In the genomic region with DNA sequence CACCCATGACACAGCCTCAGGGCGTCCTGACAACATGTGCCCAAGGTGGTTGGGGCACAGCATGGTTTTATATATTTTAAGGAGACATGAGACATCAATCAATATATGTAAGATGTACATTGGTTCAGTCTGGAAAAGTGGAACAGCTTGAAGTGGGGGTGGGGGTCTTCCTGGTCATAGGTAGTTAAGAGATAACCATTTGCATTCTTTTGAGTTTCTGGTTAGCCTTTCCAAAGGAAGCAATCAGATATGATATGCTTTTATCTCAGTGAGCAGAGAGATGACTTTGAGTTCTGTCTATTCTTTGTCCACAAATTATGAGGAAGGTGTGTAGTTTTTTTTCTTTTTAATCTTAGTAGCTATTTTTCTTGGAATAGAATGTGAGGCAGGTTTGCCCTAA, we compare ENCODE assay signal across 1 cellular context.
A peak's percentile ranks its signal among the peaks of the same experiment; 100 is the strongest.
TF ChIP-seq lines count a peak whose summit lies in the region.

No MANE protein-coding gene starts in this region.

TF ChIP-seq in K562, 482 proteins besides CTCF, POLR2A, EP300 and RAD21 (continued from another document and continues in another):
- TF ChIP-seq, protein P1, sequence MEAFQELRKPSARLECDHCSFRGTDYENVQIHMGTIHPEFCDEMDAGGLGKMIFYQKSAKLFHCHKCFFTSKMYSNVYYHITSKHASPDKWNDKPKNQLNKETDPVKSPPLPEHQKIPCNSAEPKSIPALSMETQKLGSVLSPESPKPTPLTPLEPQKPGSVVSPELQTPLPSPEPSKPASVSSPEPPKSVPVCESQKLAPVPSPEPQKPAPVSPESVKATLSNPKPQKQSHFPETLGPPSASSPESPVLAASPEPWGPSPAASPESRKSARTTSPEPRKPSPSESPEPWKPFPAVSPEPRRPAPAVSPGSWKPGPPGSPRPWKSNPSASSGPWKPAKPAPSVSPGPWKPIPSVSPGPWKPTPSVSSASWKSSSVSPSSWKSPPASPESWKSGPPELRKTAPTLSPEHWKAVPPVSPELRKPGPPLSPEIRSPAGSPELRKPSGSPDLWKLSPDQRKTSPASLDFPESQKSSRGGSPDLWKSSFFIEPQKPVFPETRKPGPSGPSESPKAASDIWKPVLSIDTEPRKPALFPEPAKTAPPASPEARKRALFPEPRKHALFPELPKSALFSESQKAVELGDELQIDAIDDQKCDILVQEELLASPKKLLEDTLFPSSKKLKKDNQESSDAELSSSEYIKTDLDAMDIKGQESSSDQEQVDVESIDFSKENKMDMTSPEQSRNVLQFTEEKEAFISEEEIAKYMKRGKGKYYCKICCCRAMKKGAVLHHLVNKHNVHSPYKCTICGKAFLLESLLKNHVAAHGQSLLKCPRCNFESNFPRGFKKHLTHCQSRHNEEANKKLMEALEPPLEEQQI (IDR thresholded peaks at IDR 0.05): no peak
- TF ChIP-seq ASH1L (IDR thresholded peaks at IDR 0.05; ENCODE audit: borderline replicate concordance, low read depth, partially characterized antibody) (no peak), ZNF212 (CRISPR knock-in tag; IDR thresholded peaks at IDR 0.05) (no peak), ZNF551 (CRISPR knock-in tag; IDR thresholded peaks at IDR 0.05) (no peak), EP400 (IDR thresholded peaks at IDR 0.05) (no peak), HSF4 (CRISPR knock-in tag; IDR thresholded peaks at IDR 0.05; ENCODE audit: borderline replicate concordance) (no peak), MEIS2 (IDR thresholded peaks at IDR 0.05; ENCODE audit: partially characterized antibody) (peak; percentile 9), SMARCE1 (IDR thresholded peaks at IDR 0.05) (peak; percentile 48; the same call in 1 of the 2 replicates), ZNF583 (CRISPR knock-in tag; IDR thresholded peaks at IDR 0.05) (no peak), BCOR (IDR thresholded peaks at IDR 0.05) (no peak), E2F3 (CRISPR knock-in tag; IDR thresholded peaks at IDR 0.05) (no peak), HDAC8 (tag; IDR thresholded peaks at IDR 0.05) (no peak), ZFP30 (CRISPR knock-in tag; IDR thresholded peaks at IDR 0.05; ENCODE audit: borderline replicate concordance) (no peak), ZBTB8A (IDR thresholded peaks at IDR 0.05; ENCODE audit: partially characterized antibody) (no peak), HIVEP1 (CRISPR knock-in tag; IDR thresholded peaks at IDR 0.05) (no peak), SOX6 (IDR thresholded peaks at IDR 0.05) (peak; percentile 73), GABPA (tag; conservative IDR thresholded peaks at IDR 0.05; ENCODE audit: low read depth) (no peak), HLTF (IDR thresholded peaks at IDR 0.05) (no peak), ARID1B (IDR thresholded peaks at IDR 0.05) (peak; percentile 84), IRF2 (CRISPR knock-in tag; IDR thresholded peaks at IDR 0.05) (no peak), TAF9B (IDR thresholded peaks at IDR 0.05; ENCODE audit: partially characterized antibody) (no peak), ETV5 (CRISPR knock-in tag; IDR thresholded peaks at IDR 0.05; ENCODE audit: low read depth) (no peak), NFRKB (IDR thresholded peaks at IDR 0.05; ENCODE audit: low read depth) (no peak), DPF2 (IDR thresholded peaks at IDR 0.05) (peak; percentile 67), BDP1 (IDR thresholded peaks at IDR 0.05; ENCODE audit: insufficient read depth, insufficient read length) (no peak), NR4A1 (CRISPR knock-in tag; IDR thresholded peaks at IDR 0.05) (no peak), NR4A1 (tag; IDR thresholded peaks at IDR 0.05) (no peak), ATF7 (IDR thresholded peaks at IDR 0.05) (no peak), RUNX1 (IDR thresholded peaks at IDR 0.05; ENCODE audit: low read depth) (no peak), MEF2D (tag; conservative IDR thresholded peaks at IDR 0.05; ENCODE audit: low read depth) (no peak), SMC3 (conservative IDR thresholded peaks at IDR 0.05; ENCODE audit: insufficient read depth, low read depth, low read length) (no peak), CEBPB (tag; IDR thresholded peaks at IDR 0.05) (no peak), ZNF146 (CRISPR knock-in tag; IDR thresholded peaks at IDR 0.05; ENCODE audit: unreplicated experiment) (no peak), ERF (CRISPR knock-in tag; IDR thresholded peaks at IDR 0.05) (no peak), KDM1A (IDR thresholded peaks at IDR 0.05) (0 out of 4 replicates have a peak, but pooled peaks of 1 of the 2 experiments have one; percentile 6), CBX8 (IDR thresholded peaks at IDR 0.05; ENCODE audit: borderline replicate concordance, extremely low read depth, low read depth, low read length, poor library complexity, severe bottlenecking) (no peak), ZNF224 (CRISPR knock-in tag; IDR thresholded peaks at IDR 0.05) (no peak), YBX1 (IDR thresholded peaks at IDR 0.05) (no peak), ADNP (tag; IDR thresholded peaks at IDR 0.05) (peak; percentile 59; the same call in 1 of the 2 replicates), PYGO2 (tag; IDR thresholded peaks at IDR 0.05) (no peak), ZNF24 (IDR thresholded peaks at IDR 0.05) (no peak), ZNF316 (IDR thresholded peaks at IDR 0.05) (no peak), SIN3A (IDR thresholded peaks at IDR 0.05; ENCODE audit: borderline replicate concordance in 2 of 2, control insufficient read depth in 1 of 2, low read depth in 2 of 2, low read length in 2 of 2) (no peak), ZBTB1 (CRISPR knock-in tag; IDR thresholded peaks at IDR 0.05; ENCODE audit: borderline replicate concordance, low read depth) (no peak), NEUROD1 (IDR thresholded peaks at IDR 0.05; ENCODE audit: borderline replicate concordance, low read depth, low read length, partially characterized antibody) (no peak), ESRRA (IDR thresholded peaks at IDR 0.05; ENCODE audit: borderline replicate concordance, low read depth) (peak; percentile 6; the same call in 1 of the 2 replicates), ZNF586 (CRISPR knock-in tag; conservative IDR thresholded peaks at IDR 0.05) (no peak), ZNF121 (CRISPR knock-in tag; conservative IDR thresholded peaks at IDR 0.05) (no peak), IFI16 (CRISPR knock-in tag; IDR thresholded peaks at IDR 0.05) (no peak), SIN3B (IDR thresholded peaks at IDR 0.05; ENCODE audit: low read depth) (no peak)
- TF ChIP-seq, protein P2, sequence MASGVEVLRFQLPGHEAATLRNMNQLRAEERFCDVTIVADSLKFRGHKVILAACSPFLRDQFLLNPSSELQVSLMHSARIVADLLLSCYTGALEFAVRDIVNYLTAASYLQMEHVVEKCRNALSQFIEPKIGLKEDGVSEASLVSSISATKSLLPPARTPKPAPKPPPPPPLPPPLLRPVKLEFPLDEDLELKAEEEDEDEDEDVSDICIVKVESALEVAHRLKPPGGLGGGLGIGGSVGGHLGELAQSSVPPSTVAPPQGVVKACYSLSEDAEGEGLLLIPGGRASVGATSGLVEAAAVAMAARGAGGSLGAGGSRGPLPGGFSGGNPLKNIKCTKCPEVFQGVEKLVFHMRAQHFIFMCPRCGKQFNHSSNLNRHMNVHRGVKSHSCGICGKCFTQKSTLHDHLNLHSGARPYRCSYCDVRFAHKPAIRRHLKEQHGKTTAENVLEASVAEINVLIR (CRISPR knock-in tag; IDR thresholded peaks at IDR 0.05): no peak
- TF ChIP-seq, protein P3, sequence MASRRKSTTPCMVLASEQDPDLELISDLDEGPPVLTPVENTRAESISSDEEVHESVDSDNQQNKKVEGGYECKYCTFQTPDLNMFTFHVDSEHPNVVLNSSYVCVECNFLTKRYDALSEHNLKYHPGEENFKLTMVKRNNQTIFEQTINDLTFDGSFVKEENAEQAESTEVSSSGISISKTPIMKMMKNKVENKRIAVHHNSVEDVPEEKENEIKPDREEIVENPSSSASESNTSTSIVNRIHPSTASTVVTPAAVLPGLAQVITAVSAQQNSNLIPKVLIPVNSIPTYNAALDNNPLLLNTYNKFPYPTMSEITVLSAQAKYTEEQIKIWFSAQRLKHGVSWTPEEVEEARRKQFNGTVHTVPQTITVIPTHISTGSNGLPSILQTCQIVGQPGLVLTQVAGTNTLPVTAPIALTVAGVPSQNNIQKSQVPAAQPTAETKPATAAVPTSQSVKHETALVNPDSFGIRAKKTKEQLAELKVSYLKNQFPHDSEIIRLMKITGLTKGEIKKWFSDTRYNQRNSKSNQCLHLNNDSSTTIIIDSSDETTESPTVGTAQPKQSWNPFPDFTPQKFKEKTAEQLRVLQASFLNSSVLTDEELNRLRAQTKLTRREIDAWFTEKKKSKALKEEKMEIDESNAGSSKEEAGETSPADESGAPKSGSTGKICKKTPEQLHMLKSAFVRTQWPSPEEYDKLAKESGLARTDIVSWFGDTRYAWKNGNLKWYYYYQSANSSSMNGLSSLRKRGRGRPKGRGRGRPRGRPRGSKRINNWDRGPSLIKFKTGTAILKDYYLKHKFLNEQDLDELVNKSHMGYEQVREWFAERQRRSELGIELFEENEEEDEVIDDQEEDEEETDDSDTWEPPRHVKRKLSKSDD (conservative IDR thresholded peaks at IDR 0.05; ENCODE audit: low read length): no peak
- TF ChIP-seq, protein P4, sequence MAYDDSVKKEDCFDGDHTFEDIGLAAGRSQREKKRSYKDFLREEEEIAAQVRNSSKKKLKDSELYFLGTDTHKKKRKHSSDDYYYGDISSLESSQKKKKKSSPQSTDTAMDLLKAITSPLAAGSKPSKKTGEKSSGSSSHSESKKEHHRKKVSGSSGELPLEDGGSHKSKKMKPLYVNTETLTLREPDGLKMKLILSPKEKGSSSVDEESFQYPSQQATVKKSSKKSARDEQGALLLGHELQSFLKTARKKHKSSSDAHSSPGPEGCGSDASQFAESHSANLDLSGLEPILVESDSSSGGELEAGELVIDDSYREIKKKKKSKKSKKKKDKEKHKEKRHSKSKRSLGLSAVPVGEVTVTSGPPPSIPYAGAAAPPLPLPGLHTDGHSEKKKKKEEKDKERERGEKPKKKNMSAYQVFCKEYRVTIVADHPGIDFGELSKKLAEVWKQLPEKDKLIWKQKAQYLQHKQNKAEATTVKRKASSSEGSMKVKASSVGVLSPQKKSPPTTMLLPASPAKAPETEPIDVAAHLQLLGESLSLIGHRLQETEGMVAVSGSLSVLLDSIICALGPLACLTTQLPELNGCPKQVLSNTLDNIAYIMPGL (CRISPR knock-in tag; IDR thresholded peaks at IDR 0.05): no peak
- TF ChIP-seq, protein P5, sequence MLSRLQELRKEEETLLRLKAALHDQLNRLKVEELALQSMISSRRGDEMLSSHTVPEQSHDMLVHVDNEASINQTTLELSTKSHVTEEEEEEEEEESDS (CRISPR knock-in tag; IDR thresholded peaks at IDR 0.05): no peak
- TF ChIP-seq, protein P6, sequence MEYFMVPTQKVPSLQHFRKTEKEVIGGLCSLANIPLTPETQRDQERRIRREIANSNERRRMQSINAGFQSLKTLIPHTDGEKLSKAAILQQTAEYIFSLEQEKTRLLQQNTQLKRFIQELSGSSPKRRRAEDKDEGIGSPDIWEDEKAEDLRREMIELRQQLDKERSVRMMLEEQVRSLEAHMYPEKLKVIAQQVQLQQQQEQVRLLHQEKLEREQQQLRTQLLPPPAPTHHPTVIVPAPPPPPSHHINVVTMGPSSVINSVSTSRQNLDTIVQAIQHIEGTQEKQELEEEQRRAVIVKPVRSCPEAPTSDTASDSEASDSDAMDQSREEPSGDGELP (CRISPR knock-in tag; IDR thresholded peaks at IDR 0.05; ENCODE audit: borderline replicate concordance): no peak
- TF ChIP-seq, protein P7, sequence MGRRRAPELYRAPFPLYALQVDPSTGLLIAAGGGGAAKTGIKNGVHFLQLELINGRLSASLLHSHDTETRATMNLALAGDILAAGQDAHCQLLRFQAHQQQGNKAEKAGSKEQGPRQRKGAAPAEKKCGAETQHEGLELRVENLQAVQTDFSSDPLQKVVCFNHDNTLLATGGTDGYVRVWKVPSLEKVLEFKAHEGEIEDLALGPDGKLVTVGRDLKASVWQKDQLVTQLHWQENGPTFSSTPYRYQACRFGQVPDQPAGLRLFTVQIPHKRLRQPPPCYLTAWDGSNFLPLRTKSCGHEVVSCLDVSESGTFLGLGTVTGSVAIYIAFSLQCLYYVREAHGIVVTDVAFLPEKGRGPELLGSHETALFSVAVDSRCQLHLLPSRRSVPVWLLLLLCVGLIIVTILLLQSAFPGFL (CRISPR knock-in tag; IDR thresholded peaks at IDR 0.05): no peak
- TF ChIP-seq, protein P8, sequence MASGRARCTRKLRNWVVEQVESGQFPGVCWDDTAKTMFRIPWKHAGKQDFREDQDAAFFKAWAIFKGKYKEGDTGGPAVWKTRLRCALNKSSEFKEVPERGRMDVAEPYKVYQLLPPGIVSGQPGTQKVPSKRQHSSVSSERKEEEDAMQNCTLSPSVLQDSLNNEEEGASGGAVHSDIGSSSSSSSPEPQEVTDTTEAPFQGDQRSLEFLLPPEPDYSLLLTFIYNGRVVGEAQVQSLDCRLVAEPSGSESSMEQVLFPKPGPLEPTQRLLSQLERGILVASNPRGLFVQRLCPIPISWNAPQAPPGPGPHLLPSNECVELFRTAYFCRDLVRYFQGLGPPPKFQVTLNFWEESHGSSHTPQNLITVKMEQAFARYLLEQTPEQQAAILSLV (tag; IDR thresholded peaks at IDR 0.05): no peak
- TF ChIP-seq, protein P9, sequence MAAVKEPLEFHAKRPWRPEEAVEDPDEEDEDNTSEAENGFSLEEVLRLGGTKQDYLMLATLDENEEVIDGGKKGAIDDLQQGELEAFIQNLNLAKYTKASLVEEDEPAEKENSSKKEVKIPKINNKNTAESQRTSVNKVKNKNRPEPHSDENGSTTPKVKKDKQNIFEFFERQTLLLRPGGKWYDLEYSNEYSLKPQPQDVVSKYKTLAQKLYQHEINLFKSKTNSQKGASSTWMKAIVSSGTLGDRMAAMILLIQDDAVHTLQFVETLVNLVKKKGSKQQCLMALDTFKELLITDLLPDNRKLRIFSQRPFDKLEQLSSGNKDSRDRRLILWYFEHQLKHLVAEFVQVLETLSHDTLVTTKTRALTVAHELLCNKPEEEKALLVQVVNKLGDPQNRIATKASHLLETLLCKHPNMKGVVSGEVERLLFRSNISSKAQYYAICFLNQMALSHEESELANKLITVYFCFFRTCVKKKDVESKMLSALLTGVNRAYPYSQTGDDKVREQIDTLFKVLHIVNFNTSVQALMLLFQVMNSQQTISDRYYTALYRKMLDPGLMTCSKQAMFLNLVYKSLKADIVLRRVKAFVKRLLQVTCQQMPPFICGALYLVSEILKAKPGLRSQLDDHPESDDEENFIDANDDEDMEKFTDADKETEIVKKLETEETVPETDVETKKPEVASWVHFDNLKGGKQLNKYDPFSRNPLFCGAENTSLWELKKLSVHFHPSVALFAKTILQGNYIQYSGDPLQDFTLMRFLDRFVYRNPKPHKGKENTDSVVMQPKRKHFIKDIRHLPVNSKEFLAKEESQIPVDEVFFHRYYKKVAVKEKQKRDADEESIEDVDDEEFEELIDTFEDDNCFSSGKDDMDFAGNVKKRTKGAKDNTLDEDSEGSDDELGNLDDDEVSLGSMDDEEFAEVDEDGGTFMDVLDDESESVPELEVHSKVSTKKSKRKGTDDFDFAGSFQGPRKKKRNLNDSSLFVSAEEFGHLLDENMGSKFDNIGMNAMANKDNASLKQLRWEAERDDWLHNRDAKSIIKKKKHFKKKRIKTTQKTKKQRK (IDR thresholded peaks at IDR 0.05; ENCODE audit: borderline replicate concordance, low read depth, low read length): no peak
- TF ChIP-seq, protein P10, sequence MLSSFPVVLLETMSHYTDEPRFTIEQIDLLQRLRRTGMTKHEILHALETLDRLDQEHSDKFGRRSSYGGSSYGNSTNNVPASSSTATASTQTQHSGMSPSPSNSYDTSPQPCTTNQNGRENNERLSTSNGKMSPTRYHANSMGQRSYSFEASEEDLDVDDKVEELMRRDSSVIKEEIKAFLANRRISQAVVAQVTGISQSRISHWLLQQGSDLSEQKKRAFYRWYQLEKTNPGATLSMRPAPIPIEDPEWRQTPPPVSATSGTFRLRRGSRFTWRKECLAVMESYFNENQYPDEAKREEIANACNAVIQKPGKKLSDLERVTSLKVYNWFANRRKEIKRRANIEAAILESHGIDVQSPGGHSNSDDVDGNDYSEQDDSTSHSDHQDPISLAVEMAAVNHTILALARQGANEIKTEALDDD (IDR thresholded peaks at IDR 0.05): peak; percentile 97
